Comparison of ENCODE assay signal across 8 cellular contexts in the genomic region with DNA sequence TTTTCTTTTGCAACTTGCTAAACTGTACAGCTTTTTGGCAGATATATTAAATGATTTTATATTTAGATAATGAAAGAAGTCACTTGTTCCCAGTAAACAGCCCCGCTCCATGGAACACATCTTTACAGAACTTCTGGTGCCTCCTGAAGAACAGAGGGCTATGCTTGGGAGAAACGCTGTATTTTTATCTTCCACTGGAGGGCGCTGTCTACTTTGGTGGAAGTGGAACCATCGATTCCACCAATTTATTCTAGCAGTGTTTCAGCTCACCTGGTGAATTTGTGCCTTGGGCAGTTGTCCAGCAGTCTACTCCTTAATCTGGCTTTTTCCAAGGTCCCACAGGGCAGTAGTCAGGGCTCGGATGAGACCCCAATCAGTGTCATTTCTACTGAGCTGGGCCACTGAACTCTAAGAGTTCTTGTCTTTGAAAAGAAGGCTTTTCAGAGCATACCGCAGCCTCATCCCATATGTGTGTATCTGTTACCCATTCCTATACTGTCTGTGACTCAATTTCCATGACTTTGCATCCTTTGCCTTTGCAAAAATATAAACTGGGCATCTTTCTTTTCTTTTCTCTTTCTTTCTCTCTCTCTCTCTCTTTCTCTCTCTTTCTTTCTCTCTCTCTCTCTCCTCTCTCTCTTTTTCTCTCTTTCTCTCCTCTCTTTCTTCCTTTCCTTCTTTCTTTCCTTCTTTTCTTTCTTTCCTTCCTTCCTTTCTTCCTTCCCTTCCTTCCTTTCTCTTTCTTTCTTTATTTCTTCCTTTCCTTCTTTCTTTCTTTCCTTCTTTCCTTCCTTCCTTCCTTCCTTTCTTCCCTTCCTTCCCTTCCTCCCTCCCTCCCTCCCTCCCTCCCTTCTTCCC.
DNase-seq lines count a peak whose midpoint lies in the region; ATAC-seq, FAIRE-seq and TF ChIP-seq lines count a peak whose summit lies in the region.

No MANE protein-coding gene starts in this region.

- H3K27me3 ChIP-seq in heart left ventricle: peaks cover 0 to 18% (median 3%) of the 10 kb centered on the region in 9 donors
- no peaks in the 10 kb centered on the region for H3K27me3 ChIP-seq in right cardiac atrium (ENCODE audit: control insufficient read depth, insufficient read depth)
- H3K27me3 ChIP-seq in endothelial cell of umbilical vein (ENCODE audit: control insufficient read depth in 2 of 2, insufficient read depth in 2 of 2, low read length in 2 of 2): peaks cover 6 to 13% of the 10 kb centered on the region in 2 experiments

- H3K79me2 ChIP-seq in endothelial cell of umbilical vein (ENCODE audit: control insufficient read depth, insufficient read depth, low read length): no peaks in the 10 kb centered on the region

- WGBS in heart left ventricle, 4 donors: 31 to 34% (median 33%) methylated on average over 6 of the region's 6 CpGs
- WGBS in right cardiac atrium: 29% methylated on average over 6 of the region's 6 CpGs

- H3K9me3 ChIP-seq in heart left ventricle: no peaks in the 10 kb centered on the region
- H3K9me3 ChIP-seq in right cardiac atrium (ENCODE audit: control insufficient read depth, low read length): no peaks in the 10 kb centered on the region
- H3K9me3 ChIP-seq in endothelial cell of umbilical vein (replicated peaks; ENCODE audit: control insufficient read depth, insufficient read depth, low read length): no peaks in the 10 kb centered on the region

- H3K4me1 ChIP-seq in heart left ventricle (no peaks in the 10 kb centered on the region), right cardiac atrium (ENCODE audit: control insufficient read depth, insufficient read depth, low read length) (no peaks in the 10 kb centered on the region), endothelial cell of umbilical vein (ENCODE audit: control insufficient read depth, extremely low read depth, insufficient read depth, low read length) (no peaks in the 10 kb centered on the region)

- no peak for TF ChIP-seq POLR2A in heart left ventricle (IDR thresholded peaks at IDR 0.05)
- no peak for TF ChIP-seq POLR2A in endothelial cell of umbilical vein (IDR thresholded peaks at IDR 0.05; ENCODE audit: low read depth, low read length)

- CTCF ChIA-PET in endothelial cell of umbilical vein (lab: Charles Lee): interaction anchor here (0.7 to 2.7 kb wide), 34 partner anchors 11 to 553 kb away, joined by 3 to 23 read pairs (median 4); partner anchors contain the start of gene AMBP

- no peaks in the 10 kb centered on the region for H3K9me1 ChIP-seq in endothelial cell of umbilical vein (replicated peaks; ENCODE audit: control insufficient read depth, extremely low read depth, insufficient read depth, low read length)

- H3K36me3 ChIP-seq in heart left ventricle: no peaks in the 10 kb centered on the region
- no peaks in the 10 kb centered on the region for H3K36me3 ChIP-seq in endothelial cell of umbilical vein (ENCODE audit: control insufficient read depth in 2 of 2, extremely low read depth in 1 of 2, insufficient read depth in 2 of 2, low read length in 2 of 2)

- peaks cover 5% of the 10 kb centered on the region for H3K9me3 Mint-ChIP-seq in nephron

- no peaks in the 10 kb centered on the region for H3K36me3 Mint-ChIP-seq in nephron (ENCODE audit: low read depth)

- TF ChIP-seq CTCF in heart left ventricle (IDR thresholded peaks at IDR 0.05) (peak; percentile 55 to 81 (median 69)), LNCaP clone FGC (IDR thresholded peaks at IDR 0.05; ENCODE audit: control insufficient read depth, extremely low read depth, insufficient read depth) (peak; percentile 85), endothelial cell of umbilical vein (IDR thresholded peaks at IDR 0.05; ENCODE audit: extremely low read depth in 1 of 2, insufficient read depth in 1 of 2, low read depth in 1 of 2, low read length in 2 of 2) (peak; percentile 72 to 78), nephron (IDR thresholded peaks at IDR 0.05; ENCODE audit: unreplicated experiment in 3 of 3) (peak; percentile 83 to 86 (median 86))

- no peak overlapping the region for H3K4me3 ChIP-seq in heart left ventricle
- no peak overlapping the region for H3K4me3 ChIP-seq in right cardiac atrium (ENCODE audit: low read length)
- no peak overlapping the region for H3K4me3 ChIP-seq in LNCaP clone FGC (ENCODE audit: low read depth, low read length)
- H3K4me3 ChIP-seq in endothelial cell of umbilical vein (replicated peaks in 1 of 3; ENCODE audit: insufficient read depth in 1 of 3, low read depth in 1 of 3, low read length in 3 of 3): no peak overlapping the region

- H3K27ac ChIP-seq in heart left ventricle: no peak overlapping the region
- H3K27ac ChIP-seq in right cardiac atrium (ENCODE audit: low read length): no peak overlapping the region
- H3K27ac ChIP-seq in endothelial cell of umbilical vein (ENCODE audit: insufficient read depth, low read depth, low read length): no peak overlapping the region

- H3K27ac Mint-ChIP-seq in nephron: peak overlapping the region in 1 of 3 experiments; percentile 28

- no peak overlapping the region for H2AFZ ChIP-seq in endothelial cell of umbilical vein (ENCODE audit: low read depth, low read length)

- ATAC-seq in heart left ventricle (no peak), right cardiac atrium (no peak), HG03521 (IDR thresholded peaks at IDR 0.05; ENCODE audit: unreplicated experiment) (no peak), HG03442 (IDR thresholded peaks at IDR 0.05; ENCODE audit: unreplicated experiment) (no peak)

- DNase-seq in heart left ventricle (peak in 2 of 5 donors; percentile 15 to 38), right cardiac atrium (no peak), LNCaP clone FGC (ENCODE audit: low read depth) (peak; percentile 28), SHP77 (lab: John Stamatoyannopoulos, UW) (peak; percentile 50 to 62), endothelial cell of umbilical vein (ENCODE audit: low read depth, low spot score) (peak; percentile 69)

- dilution Hi-C loops in endothelial cell of umbilical vein (cut with MboI; ENCODE audit: extremely low pct_ligation_motif_present, low sequenced_read_pairs): no loop called here

- H3K27me3 Mint-ChIP-seq in nephron (ENCODE audit: low read depth): peaks cover 22% of the 10 kb centered on the region

- H4K20me1 ChIP-seq in endothelial cell of umbilical vein (replicated peaks; ENCODE audit: control insufficient read depth, extremely low read depth, insufficient read depth, low read length): no peaks in the 10 kb centered on the region

- peak; percentile 83 for FAIRE-seq in endothelial cell of umbilical vein (lab: Jason Lieb, UNC)

- H3K4me3 Mint-ChIP-seq in nephron: no peak overlapping the region

- POLR2A ChIA-PET in endothelial cell of umbilical vein (lab: Charles Lee): no interaction called here

- peaks cover 6% of the 10 kb centered on the region for H3K4me1 Mint-ChIP-seq in nephron

- H3K9ac ChIP-seq in endothelial cell of umbilical vein (replicated peaks; ENCODE audit: extremely low read depth, insufficient read depth, low read length): no peak overlapping the region

- no TSS peak for BruUV-seq in endothelial cell of umbilical vein (replicated peaks; lab: Mats Ljungman, UMichigan)

- H3K4me2 ChIP-seq in endothelial cell of umbilical vein (ENCODE audit: insufficient read depth, low read length): no peak overlapping the region

- intact Hi-C loops in heart left ventricle (cut with DNase I): loop anchor here (2.0 to 10.0 kb wide), 7 partner anchors 127 to 297 kb away; partner anchors contain the start of gene ZNF618 (in 1 of the 10)
- intact Hi-C loops in right cardiac atrium (cut with DNase I): loop anchor here in 2 of 4 donors (10.0 kb wide), 2 partner anchors 297 to 317 kb away; no protein-coding TSS in a partner anchor
- intact Hi-C loops in endothelial cell of umbilical vein (cut with micrococcal nuclease): loop anchor here (1.0 to 5.0 kb wide), 9 partner anchors 55 to 555 kb away; partner anchors contain the start of gene ZNF618

TF ChIP-seq in endothelial cell of umbilical vein, 7 proteins besides CTCF, POLR2A, EP300 and RAD21:
- TF ChIP-seq, protein P1, sequence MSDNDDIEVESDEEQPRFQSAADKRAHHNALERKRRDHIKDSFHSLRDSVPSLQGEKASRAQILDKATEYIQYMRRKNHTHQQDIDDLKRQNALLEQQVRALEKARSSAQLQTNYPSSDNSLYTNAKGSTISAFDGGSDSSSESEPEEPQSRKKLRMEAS (IDR thresholded peaks at IDR 0.05; ENCODE audit: insufficient read depth, insufficient read length): no peak
- TF ChIP-seq EZH2 (IDR thresholded peaks at IDR 0.05; ENCODE audit: borderline replicate concordance, low read depth, low read length, severe bottlenecking) (no peak), GATA2 (IDR thresholded peaks at IDR 0.05; ENCODE audit: insufficient read depth, insufficient read length, low read depth, low read length) (no peak)

Comparison
In these comparisons a context has a peak if more than half of its experiments do, and no peak if none do; other contexts are left out.
1. DNase-seq: peak in LNCaP clone FGC (single experiment), SHP77 (2 of 2) and endothelial cell of umbilical vein (single experiment); none in right cardiac atrium (0 of 3).
2. Peak in every context shown above with its lines, with median percentiles within 50 percentile points of each other: CTCF ChIP-seq.